In the genomic region with DNA sequence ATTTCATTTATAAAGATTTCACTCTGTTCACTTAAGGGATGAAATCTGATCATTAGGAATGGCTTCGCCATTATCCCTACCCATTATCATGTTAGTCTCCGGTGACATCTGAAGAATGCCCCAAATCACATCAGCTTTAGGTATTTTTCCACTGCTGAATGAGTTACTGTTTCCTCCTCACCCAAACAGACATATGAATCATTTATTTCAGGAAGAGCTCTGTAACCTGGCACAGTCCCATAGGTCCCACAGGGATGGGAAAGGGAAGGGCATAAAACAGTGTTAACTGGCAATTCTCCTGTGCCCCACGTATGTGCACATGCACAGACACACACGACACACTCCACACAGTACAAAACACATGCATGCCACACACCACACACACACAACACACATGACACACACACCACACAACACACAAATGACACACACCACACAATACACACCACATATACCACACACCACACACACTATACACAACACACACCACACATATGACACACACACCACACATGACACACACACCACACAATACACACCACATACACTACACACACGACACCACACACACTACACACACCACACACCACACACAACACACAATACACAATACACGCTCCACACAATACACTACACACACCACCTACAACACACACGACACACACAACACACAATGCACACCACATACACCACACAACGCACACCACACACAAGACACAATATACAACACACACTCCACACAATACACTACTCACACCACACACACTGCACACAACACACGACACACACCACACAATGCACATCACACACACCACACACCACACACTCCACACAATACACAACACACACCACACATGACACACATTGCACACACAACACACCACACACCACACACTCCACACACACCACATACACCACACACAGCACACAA, we compare ENCODE assay signal across 14 cellular contexts. TPM values are rescaled to one million over a fixed set of nuclear protein-coding genes. Genes with fewer than 3 reads are reported as not detected.
DNase-seq lines count a peak whose midpoint lies in the region; ATAC-seq, FAIRE-seq and TF ChIP-seq lines count a peak whose summit lies in the region.
"Had no signal": no experiment of that assay in that cellular context is flagged by ENCODE, and none has a peak within 500 bp of the region (broad histone marks: within the 10 kb centered on the region; RNA-seq: fewer than 3 reads in every experiment).

No MANE protein-coding gene starts in this region.

- H3K4me3 ChIP-seq in endothelial cell of umbilical vein (replicated peaks in 1 of 3; ENCODE audit: insufficient read depth in 1 of 3, low read depth in 1 of 3, low read length in 3 of 3) (no peak overlapping the region), OCI-LY7 (ENCODE audit: low read depth, low read length, poor library complexity, severe bottlenecking) (no peak overlapping the region), dorsolateral prefrontal cortex (no peak overlapping the region), kidney (ENCODE audit: low read length in 2 of 2) (no peak overlapping the region)
- H3K4me3 ChIP-seq: HAP-1 had no signal

- peak; percentile 41 for ATAC-seq in omental fat pad (ENCODE audit: low FRiP score)

- DNase-seq in EL (peak; percentile 32), NCI-H69 (lab: John Stamatoyannopoulos, UW) (peak; percentile 13), endothelial cell of umbilical vein (ENCODE audit: low read depth, low spot score) (peak; percentile 95), omental fat pad (ENCODE audit: low spot score) (peak; percentile 17), OCI-LY7 (ENCODE audit: low spot score) (no peak), dorsolateral prefrontal cortex (no peak), kidney (no peak)
- DNase-seq in activated T-cell treated with anti-CD3 and anti-CD28 coated beads, Interleukin-2, amount 50 U/mL, for 1 hour: no peak
- DNase-seq: activated T-cell treated with anti-CD3 and anti-CD28 coated beads, Interleukin-2, amount 50 U/mL, for 48 hours; caudate nucleus; left cardiac atrium; NCI-H2107; WERI-Rb-1 had no signal

- no peak overlapping the region for H3K9ac ChIP-seq in endothelial cell of umbilical vein (replicated peaks; ENCODE audit: extremely low read depth, insufficient read depth, low read length)
- no peak overlapping the region for H3K9ac ChIP-seq in kidney (ENCODE audit: low read length in 2 of 2)

- H3K27ac ChIP-seq in endothelial cell of umbilical vein (ENCODE audit: insufficient read depth, low read depth, low read length): peak overlapping the region; percentile 38
- no peak overlapping the region for H3K27ac ChIP-seq in OCI-LY7 (ENCODE audit: low read depth, low read length, poor library complexity, severe bottlenecking)
- no peak overlapping the region for H3K27ac ChIP-seq in dorsolateral prefrontal cortex
- no peak overlapping the region for H3K27ac ChIP-seq in kidney (ENCODE audit: low read depth in 2 of 2, low read length in 2 of 2)
- H3K27ac ChIP-seq: WERI-Rb-1 had no signal

- POLR2A ChIA-PET in endothelial cell of umbilical vein (lab: Charles Lee) (no interaction called here), OCI-LY7 (lab: Charles Lee) (no interaction called here)

- H4K20me1 ChIP-seq in endothelial cell of umbilical vein (replicated peaks; ENCODE audit: control insufficient read depth, extremely low read depth, insufficient read depth, low read length) (no peaks in the 10 kb centered on the region), OCI-LY7 (ENCODE audit: insufficient read depth, low read length) (no peaks in the 10 kb centered on the region)

- CTCF ChIA-PET in endothelial cell of umbilical vein (lab: Charles Lee) (interaction anchor here (1.0 to 1.1 kb wide), 3 partner anchors 10 to 173 kb away, joined by 5 to 8 read pairs (median 8); a partner anchor contains a TSS), OCI-LY7 (lab: Charles Lee; ENCODE audit: unreplicated experiment) (no interaction called here)

- BruUV-seq in endothelial cell of umbilical vein (replicated peaks; lab: Mats Ljungman, UMichigan): TSS peak; percentile 11
- BruUV-seq in OCI-LY7 (replicated peaks; lab: Mats Ljungman, UMichigan): no TSS peak

- no peaks in the 10 kb centered on the region for H3K9me2 ChIP-seq in OCI-LY7 (ENCODE audit: insufficient read depth, low read length)

- H3K9me3 ChIP-seq in endothelial cell of umbilical vein (replicated peaks; ENCODE audit: control insufficient read depth, insufficient read depth, low read length): no peaks in the 10 kb centered on the region
- no peaks in the 10 kb centered on the region for H3K9me3 ChIP-seq in OCI-LY7 (ENCODE audit: low read length)
- H3K9me3 ChIP-seq in kidney (ENCODE audit: control insufficient read depth in 1 of 2, low read length in 2 of 2): no peaks in the 10 kb centered on the region
- H3K9me3 ChIP-seq: HAP-1 had no signal

- H3K27me3 ChIP-seq in endothelial cell of umbilical vein (ENCODE audit: control insufficient read depth in 2 of 2, insufficient read depth in 2 of 2, low read length in 2 of 2): no peaks in the 10 kb centered on the region
- H3K27me3 ChIP-seq in dorsolateral prefrontal cortex: peaks cover 0 to 26% (median 12%) of the 10 kb centered on the region in 45 donors

- H2AFZ ChIP-seq in endothelial cell of umbilical vein (ENCODE audit: low read depth, low read length) (no peak overlapping the region), OCI-LY7 (ENCODE audit: low read length) (no peak overlapping the region)

- H3K36me3 ChIP-seq in endothelial cell of umbilical vein (ENCODE audit: control insufficient read depth in 2 of 2, extremely low read depth in 1 of 2, insufficient read depth in 2 of 2, low read length in 2 of 2) (peaks cover under 1 to 17% of the 10 kb centered on the region in 2 experiments), OCI-LY7 (ENCODE audit: insufficient read depth, low read length) (no peaks in the 10 kb centered on the region), kidney (ENCODE audit: control insufficient read depth in 1 of 2, insufficient read depth in 2 of 2, low read length in 2 of 2) (no peaks in the 10 kb centered on the region)
- H3K36me3 ChIP-seq: HAP-1, WERI-Rb-1 had no signal

- FAIRE-seq in endothelial cell of umbilical vein (lab: Jason Lieb, UNC) (peak; percentile 91), kidney (lab: Jason Lieb, UNC) (no peak)

- peaks cover 2% of the 10 kb centered on the region for H3K79me2 ChIP-seq in endothelial cell of umbilical vein (ENCODE audit: control insufficient read depth, insufficient read depth, low read length)
- H3K79me2 ChIP-seq in OCI-LY7 (ENCODE audit: insufficient read depth, low read depth, low read length): no peaks in the 10 kb centered on the region

- peaks cover 39% of the 10 kb centered on the region for H3K4me1 ChIP-seq in endothelial cell of umbilical vein (ENCODE audit: control insufficient read depth, extremely low read depth, insufficient read depth, low read length)
- no peaks in the 10 kb centered on the region for H3K4me1 ChIP-seq in OCI-LY7 (ENCODE audit: insufficient read depth, low read length, poor library complexity, severe bottlenecking)
- peaks cover 0 to 9% of the 10 kb centered on the region in 2 donors for H3K4me1 ChIP-seq in kidney (ENCODE audit: control insufficient read depth in 1 of 2, insufficient read depth in 1 of 2, low read depth in 1 of 2, low read length in 2 of 2)
- H3K4me1 ChIP-seq: HAP-1 had no signal

- dilution Hi-C loops in endothelial cell of umbilical vein (cut with MboI; ENCODE audit: extremely low pct_ligation_motif_present, low sequenced_read_pairs): no loop called here

- H3K4me2 ChIP-seq in endothelial cell of umbilical vein (ENCODE audit: insufficient read depth, low read length): peak overlapping the region; percentile 12
- H3K4me2 ChIP-seq in OCI-LY7 (ENCODE audit: low read length): no peak overlapping the region

- no peaks in the 10 kb centered on the region for H3K9me1 ChIP-seq in endothelial cell of umbilical vein (replicated peaks; ENCODE audit: control insufficient read depth, extremely low read depth, insufficient read depth, low read length)

- no peak for TF ChIP-seq POLR2A in endothelial cell of umbilical vein (IDR thresholded peaks at IDR 0.05; ENCODE audit: low read depth, low read length)

- no peak for TF ChIP-seq CTCF in endothelial cell of umbilical vein (IDR thresholded peaks at IDR 0.05; ENCODE audit: extremely low read depth in 1 of 2, insufficient read depth in 1 of 2, low read depth in 1 of 2, low read length in 2 of 2)
- no peak for TF ChIP-seq CTCF in omental fat pad (IDR thresholded peaks at IDR 0.05)
- no peak for TF ChIP-seq CTCF in OCI-LY7 (conservative IDR thresholded peaks at IDR 0.05; ENCODE audit: low read length)
- no peak for TF ChIP-seq CTCF in dorsolateral prefrontal cortex (IDR thresholded peaks at IDR 0.05 in 54 of 56, conservative IDR thresholded peaks at IDR 0.05 in 2 of 56; ENCODE audit: low read depth in 1 of 56, partially characterized antibody in 56 of 56)
- no peak for TF ChIP-seq CTCF in kidney (IDR thresholded peaks at IDR 0.05; ENCODE audit: borderline replicate concordance, extremely low read depth, insufficient read depth)

- intact Hi-C loops in endothelial cell of umbilical vein (cut with micrococcal nuclease): loop anchor here (1.0 kb wide), 2 partner anchors 11 to 15 kb away; a partner anchor contains a TSS
- intact Hi-C loops in OCI-LY7 (cut with micrococcal nuclease; ENCODE audit: unreplicated experiment): no loop called here
- intact Hi-C loops in dorsolateral prefrontal cortex (cut with DNase I): no loop called here
- intact Hi-C loops in kidney (cut with DNase I): no loop called here

TF ChIP-seq in endothelial cell of umbilical vein, 7 proteins besides CTCF, POLR2A, EP300 and RAD21 (continues in another document):
- TF ChIP-seq POLR2AphosphoS5 (IDR thresholded peaks at IDR 0.05; ENCODE audit: insufficient read depth, low read depth, low read length) (peak; percentile 44), FOS (IDR thresholded peaks at IDR 0.05; ENCODE audit: borderline replicate concordance, insufficient read depth, low read length) (peak; percentile 79), EZH2 (IDR thresholded peaks at IDR 0.05; ENCODE audit: borderline replicate concordance, low read depth, low read length, severe bottlenecking) (no peak)

RNA-seq across cellular contexts. Expression of a gene that starts 15.4 kb away (rescaled TPM):
- 85.0 and 105 TPM in 2 replicates for total RNA-seq in endothelial cell of umbilical vein
- polyA plus RNA-seq in endothelial cell of umbilical vein: 120 and 121 TPM in 2 replicates
- 73.9 and 74.0 TPM in 2 replicates for polyA plus RNA-seq in endothelial cell of umbilical vein (2011; cell fraction: cytosol; rRNA removed)
- 106 and 121 TPM in 2 replicates for polyA plus RNA-seq in endothelial cell of umbilical vein (2011; cell fraction: nucleus; rRNA removed)
- 59.6 and 70.0 TPM in 2 replicates for polyA plus RNA-seq in endothelial cell of umbilical vein (2012)
- polyA minus RNA-seq in endothelial cell of umbilical vein: 59.0 and 73.4 TPM in 2 replicates
- not detected for polyA minus RNA-seq in endothelial cell of umbilical vein (2011; cell fraction: cytosol; rRNA and poly(A)+ RNA removed)
- 30.6 and 32.0 TPM in 2 replicates for polyA minus RNA-seq in endothelial cell of umbilical vein (2011; cell fraction: nucleus; rRNA and poly(A)+ RNA removed)
- 10 to 100 TPM in 2 of 4 donors, 1 to 10 TPM in 2; 2.7 to 19.1 (median 11.7) TPM for total RNA-seq in omental fat pad
- 2.6 and 2.7 TPM in 2 replicates for total RNA-seq in OCI-LY7 (2014; rRNA removed; shearing (Covaris generic))
- total RNA-seq in OCI-LY7 (2022): 5.6 and 6.8 TPM in 2 replicates
- 10 to 100 TPM in 6 of 120 experiments, 1 to 10 TPM in 114; 1.5 to 13.9 (median 4.9) TPM for total RNA-seq in dorsolateral prefrontal cortex
- 29.3 TPM for total RNA-seq in kidney
- polyA plus RNA-seq in kidney (ENCODE audit: insufficient read depth, low read depth, low replicate concordance): 11.9 TPM

Comparison
In these comparisons a context has a peak if more than half of its experiments do, and no peak if none do; other contexts are left out.
1. DNase-seq: peak in EL (single experiment), NCI-H69 (single experiment), endothelial cell of umbilical vein (single experiment) and omental fat pad (single experiment); none in OCI-LY7 (single experiment), dorsolateral prefrontal cortex (0 of 10), activated T-cell treated with anti-CD3 and anti-CD28 coated beads, Interleukin-2, amount 50 U/mL, for 1 hour (single experiment) and kidney (single experiment).